Comparison of ENCODE assay signal across 24 cellular contexts in the genomic region with DNA sequence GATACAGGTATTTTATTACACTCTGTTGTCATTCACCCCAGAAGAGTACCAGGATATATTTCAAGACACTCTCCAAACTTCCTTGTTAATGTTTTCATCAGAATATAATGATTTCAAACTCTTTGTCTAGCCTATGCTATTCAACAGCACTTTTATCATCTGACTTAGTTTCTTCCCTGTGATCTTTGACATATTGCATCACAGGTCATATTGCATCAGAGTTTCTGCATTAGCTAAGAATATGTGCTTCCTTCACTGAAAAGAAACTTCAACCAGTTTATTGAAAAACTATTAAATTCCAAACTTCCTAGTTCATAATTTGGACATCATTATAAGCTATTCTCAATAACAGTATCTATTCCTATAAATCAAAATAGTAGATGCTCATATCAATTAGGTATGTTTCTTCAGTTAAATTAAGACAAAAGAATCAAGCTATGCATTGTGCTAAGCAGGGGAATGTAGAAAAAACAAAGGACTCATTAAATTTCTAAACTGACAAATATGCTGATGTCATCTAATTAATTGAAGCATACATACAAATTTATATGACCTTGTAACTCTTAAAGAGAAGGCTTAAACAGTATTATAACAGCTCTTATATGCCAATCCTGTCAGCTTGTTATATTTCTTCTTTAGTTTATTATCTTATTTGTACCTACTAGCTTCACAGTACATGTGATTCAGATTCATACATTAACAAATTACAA.
"Had no signal": no experiment of that assay in that cellular context is flagged by ENCODE, and none has a peak within 500 bp of the region (broad histone marks: within the 10 kb centered on the region; RNA-seq: fewer than 3 reads in every experiment).

No MANE protein-coding gene starts in this region.

- H3K4me3 Mint-ChIP-seq: activated naive CD4-positive, alpha-beta T cell treated with anti-CD3 and anti-CD28 coated beads for 36 hours; activated naive CD8-positive, alpha-beta T cell treated with anti-CD3 and anti-CD28 coated beads, Interleukin-2, amount 10 ng/mL, durations not matched to agents 7 days and 5 days; activated T-cell treated with anti-CD3 and anti-CD28 coated beads, Interleukin-2, amount 50 U/mL, for 4 hours; mesothelial cell of epicardium; naive thymus-derived CD8-positive, alpha-beta T cell; neural progenitor cell; stimulated activated naive B cell treated with anti-CD40 and anti-IgM and Interleukin-4, amounts not matched to agents 10 μg/mL and 1 μg/mL and 100 μg/mL, for 72 hours had no signal

- DNase-seq: activated CD4-positive, CD25-positive, alpha-beta regulatory T cell treated with anti-CD3 and anti-CD28 coated beads, Interleukin-2, amount 50 U/mL, for 72 hours; activated CD8-positive, alpha-beta memory T cell treated with anti-CD3 and anti-CD28 coated beads, Interleukin-2, amount 50 U/mL, for 4 hours; activated naive CD4-positive, alpha-beta T cell treated with anti-CD3 and anti-CD28 coated beads for 36 hours; activated naive CD8-positive, alpha-beta T cell treated with anti-CD3 and anti-CD28 coated beads, Interleukin-2, amount 10 ng/mL, durations not matched to agents 7 days and 5 days; activated T-cell treated with anti-CD3 and anti-CD28 coated beads, Interleukin-2, amount 50 U/mL, for 4 hours; body of pancreas; effector memory CD4-positive, alpha-beta T cell; heart right ventricle; kidney; lower lobe of right lung; naive thymus-derived CD8-positive, alpha-beta T cell; posterior cingulate gyrus; stimulated activated CD4-positive, alpha-beta T cell treated with anti-CD3 and anti-CD28 coated beads, Interleukin-2, amount 100 ng/mL, for 48 hours; stimulated activated CD8-positive, alpha-beta memory T cell treated with anti-CD3 and anti-CD28 coated beads, Interleukin-4, amount 100 ng/mL, for 48 hours; stimulated activated naive B cell treated with anti-CD40 and anti-IgM and Interleukin-4, amounts not matched to agents 10 μg/mL and 1 μg/mL and 100 μg/mL, for 72 hours; transverse colon had no signal

- H3K9me3 Mint-ChIP-seq: activated naive CD8-positive, alpha-beta T cell treated with anti-CD3 and anti-CD28 coated beads, Interleukin-2, amount 10 ng/mL, durations not matched to agents 7 days and 5 days; mesothelial cell of epicardium; stimulated activated naive B cell treated with anti-CD40 and anti-IgM and Interleukin-4, amounts not matched to agents 10 μg/mL and 1 μg/mL and 100 μg/mL, for 72 hours had no signal

- H3K4me2 ChIP-seq: neural progenitor cell had no signal

- H3K9me3 ChIP-seq: body of pancreas, heart right ventricle, lower lobe of right lung, transverse colon had no signal

- H3K36me3 Mint-ChIP-seq: activated naive CD8-positive, alpha-beta T cell treated with anti-CD3 and anti-CD28 coated beads, Interleukin-2, amount 10 ng/mL, durations not matched to agents 7 days and 5 days; mesothelial cell of epicardium; naive thymus-derived CD8-positive, alpha-beta T cell; neural progenitor cell; stimulated activated naive B cell treated with anti-CD40 and anti-IgM and Interleukin-4, amounts not matched to agents 10 μg/mL and 1 μg/mL and 100 μg/mL, for 72 hours had no signal

- H3K27ac Mint-ChIP-seq: activated naive CD4-positive, alpha-beta T cell treated with anti-CD3 and anti-CD28 coated beads for 36 hours; activated naive CD8-positive, alpha-beta T cell treated with anti-CD3 and anti-CD28 coated beads, Interleukin-2, amount 10 ng/mL, durations not matched to agents 7 days and 5 days; mesothelial cell of epicardium; naive thymus-derived CD8-positive, alpha-beta T cell; neural progenitor cell; stimulated activated naive B cell treated with anti-CD40 and anti-IgM and Interleukin-4, amounts not matched to agents 10 μg/mL and 1 μg/mL and 100 μg/mL, for 72 hours had no signal

- H3K36me3 ChIP-seq: heart right ventricle, lower lobe of right lung, neural progenitor cell, transverse colon had no signal

- H3K27me3 ChIP-seq: body of pancreas, heart right ventricle, neural progenitor cell, transverse colon had no signal

- ATAC-seq: activated T-cell treated with anti-CD3 and anti-CD28 coated beads, Interleukin-2, amount 50 U/mL, for 4 hours; body of pancreas; esophagus mucosa; heart right ventricle; left lobe of liver; lower lobe of right lung; naive thymus-derived CD8-positive, alpha-beta T cell; sciatic nerve; stimulated activated naive B cell treated with anti-CD40 and anti-IgM and Interleukin-4, amounts not matched to agents 10 μg/mL and 1 μg/mL and 100 μg/mL, for 72 hours had no signal

- H3K9ac ChIP-seq: neural progenitor cell had no signal

- H3K27ac ChIP-seq: body of pancreas, heart right ventricle, lower lobe of right lung, neural progenitor cell, transverse colon, VCaP had no signal

- H3K4me1 Mint-ChIP-seq: activated naive CD8-positive, alpha-beta T cell treated with anti-CD3 and anti-CD28 coated beads, Interleukin-2, amount 10 ng/mL, durations not matched to agents 7 days and 5 days; mesothelial cell of epicardium; naive thymus-derived CD8-positive, alpha-beta T cell; stimulated activated naive B cell treated with anti-CD40 and anti-IgM and Interleukin-4, amounts not matched to agents 10 μg/mL and 1 μg/mL and 100 μg/mL, for 72 hours had no signal

- H3K27me3 Mint-ChIP-seq: activated naive CD8-positive, alpha-beta T cell treated with anti-CD3 and anti-CD28 coated beads, Interleukin-2, amount 10 ng/mL, durations not matched to agents 7 days and 5 days; naive thymus-derived CD8-positive, alpha-beta T cell; stimulated activated naive B cell treated with anti-CD40 and anti-IgM and Interleukin-4, amounts not matched to agents 10 μg/mL and 1 μg/mL and 100 μg/mL, for 72 hours had no signal

- FAIRE-seq: endothelial cell of umbilical vein, kidney, urothelium cell line had no signal

- H3K4me1 ChIP-seq: body of pancreas, heart right ventricle, lower lobe of right lung, neural progenitor cell, transverse colon had no signal

- H2AFZ ChIP-seq: neural progenitor cell had no signal

- H3K4me3 ChIP-seq: body of pancreas, heart right ventricle, lower lobe of right lung, neural progenitor cell, transverse colon had no signal
